In the genomic region with DNA sequence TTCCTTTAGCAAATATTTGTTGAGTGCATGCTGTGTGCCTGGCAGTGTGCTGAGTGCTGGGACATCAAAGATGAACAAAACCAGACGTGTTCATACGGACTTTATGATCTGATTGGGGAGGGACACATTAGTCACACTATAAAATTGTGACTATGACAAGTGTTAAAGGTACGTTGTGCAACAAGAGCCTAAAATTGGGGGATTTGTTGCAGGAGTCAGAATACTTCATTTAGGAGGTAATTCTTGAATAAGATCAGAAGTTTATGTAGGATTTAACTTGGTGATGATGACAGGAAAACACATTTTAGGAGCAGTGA, we compare ENCODE assay signal across 29 cellular contexts. TPM values are rescaled to one million over a fixed set of nuclear protein-coding genes. Genes with fewer than 3 reads are reported as not detected.
DNase-seq lines count a peak whose midpoint lies in the region; ATAC-seq, FAIRE-seq and TF ChIP-seq lines count a peak whose summit lies in the region.
"Had no signal": no experiment of that assay in that cellular context is flagged by ENCODE, and none has a peak within 500 bp of the region (broad histone marks: within the 10 kb centered on the region; RNA-seq: fewer than 3 reads in every experiment).

No MANE protein-coding gene starts in this region.

- H3K4me3 Mint-ChIP-seq in CD4-positive, alpha-beta T cell = no peak overlapping the region
- H3K4me3 Mint-ChIP-seq: activated CD4-positive, alpha-beta memory T cell treated with anti-CD3 and anti-CD28 coated beads, Interleukin-2, amount 10 ng/mL, durations not matched to agents 7 days and 5 days; neural crest cell had no signal

- H2BK120ac ChIP-seq in mesenchymal stem cell (ENCODE audit: low read depth, low read length) = no peak overlapping the region

- peaks cover 51% of the 10 kb centered on the region for H3K4me1 Mint-ChIP-seq in CD4-positive, alpha-beta T cell (ENCODE audit: low read depth)
- H3K4me1 Mint-ChIP-seq: neural crest cell had no signal

- intact Hi-C loops in CD4-positive, alpha-beta T cell (cut with DNase I, micrococcal nuclease) = no loop called here
- intact Hi-C loops in colonic mucosa (cut with DNase I) = no loop called here

- DNase-seq in CD4-positive, alpha-beta T cell = no peak
- DNase-seq in colonic mucosa = no peak
- DNase-seq in mesenchymal stem cell = no peak
- DNase-seq in putamen (ENCODE audit: low spot score) = no peak
- no peak for DNase-seq in DMS 273 treated with DMSO at 0.1 percent for 48 hours (lab: John Stamatoyannopoulos, UW)
- DNase-seq in HTR-8/SVneo (ENCODE audit: insufficient read length, low spot score) = no peak
- no peak for DNase-seq in middle frontal gyrus (ENCODE audit: extremely low spot score, low spot score)
- DNase-seq: activated CD4-positive, alpha-beta memory T cell treated with anti-CD3 and anti-CD28 coated beads, Interleukin-2, amount 10 ng/mL, durations not matched to agents 7 days and 5 days; activated gamma-delta T cell treated with Interleukin-2 at 50 U/mL for 16 hours; amygdala; cortex of kidney; HCEC 1CT; head of caudate nucleus; KG1; NK-92 treated with Interleukin-12 subunit alpha and Interleukin-12 subunit beta, amount 100 ng/mL, for 24 hours; posterior cingulate gyrus; SHP77 treated with DMSO at 0.1 percent for 48 hours; sigmoid colon; stomach; tibial artery had no signal

- no peak overlapping the region for H2AFZ ChIP-seq in mesenchymal stem cell (ENCODE audit: low read depth, low read length)

- H3K9ac ChIP-seq in colonic mucosa (ENCODE audit: low read depth in 2 of 2, low read length in 2 of 2) = no peak overlapping the region
- no peak overlapping the region for H3K9ac ChIP-seq in mesenchymal stem cell (ENCODE audit: low read length)
- H3K9ac ChIP-seq: BLaER1 treated with 17β-estradiol and CSF1 and Interleukin-3, amounts not matched to agents 10 nM and 100 nM had no signal

- H3K9me3 ChIP-seq in CD4-positive, alpha-beta T cell (ENCODE audit: control insufficient read depth, low read length) = no peaks in the 10 kb centered on the region
- H3K9me3 ChIP-seq in HEK293 (ENCODE audit: control insufficient read depth, insufficient read depth, low read depth, low read length) (no peaks in the 10 kb centered on the region), colonic mucosa (no peaks in the 10 kb centered on the region), mesenchymal stem cell (ENCODE audit: control insufficient read depth, low read length) (no peaks in the 10 kb centered on the region)
- H3K9me3 ChIP-seq: BLaER1 treated with 17β-estradiol and CSF1 and Interleukin-3, amounts not matched to agents 10 nM and 100 nM; sigmoid colon; stomach; tibial artery had no signal

- H3K27me3 ChIP-seq in CD4-positive, alpha-beta T cell (ENCODE audit: control insufficient read depth, insufficient read depth, low read length) = no peaks in the 10 kb centered on the region
- no peaks in the 10 kb centered on the region for H3K27me3 ChIP-seq in colonic mucosa
- no peaks in the 10 kb centered on the region for H3K27me3 ChIP-seq in mesenchymal stem cell (ENCODE audit: control insufficient read depth in 1 of 2, insufficient read depth in 1 of 2, low read length in 2 of 2)
- H3K27me3 ChIP-seq: BLaER1 treated with 17β-estradiol and CSF1 and Interleukin-3, amounts not matched to agents 10 nM and 100 nM; sigmoid colon; stomach; tibial artery had no signal

- no peak overlapping the region for H2BK12ac ChIP-seq in mesenchymal stem cell (ENCODE audit: low read length in 2 of 2)

- POLR2A ChIA-PET in CD4-positive, alpha-beta T cell (lab: Charles Lee) = no interaction called here
- POLR2A ChIA-PET in HEK293 (lab: Yijun Ruan, JAX) = no interaction called here

- H3K79me1 ChIP-seq in mesenchymal stem cell (replicated peaks; ENCODE audit: low read length, poor library complexity, severe bottlenecking) = peaks cover 8% of the 10 kb centered on the region

- no peak overlapping the region for H3K23ac ChIP-seq in mesenchymal stem cell (ENCODE audit: low read length in 2 of 2)

- FAIRE-seq in HTR-8/SVneo (lab: Jason Lieb, UNC) = no peak
- FAIRE-seq: GM19239, TTC549 had no signal

- H3K4me3 ChIP-seq in HEK293 (ENCODE audit: low read depth, low read length) = no peak overlapping the region
- no peak overlapping the region for H3K4me3 ChIP-seq in colonic mucosa
- H3K4me3 ChIP-seq in mesenchymal stem cell (ENCODE audit: insufficient read depth in 1 of 2, low read depth in 1 of 2, low read length in 2 of 2) = no peak overlapping the region
- H3K4me3 ChIP-seq: BLaER1 treated with 17β-estradiol and CSF1 and Interleukin-3, amounts not matched to agents 10 nM and 100 nM; sigmoid colon; stomach; tibial artery had no signal

- H2AK5ac ChIP-seq in mesenchymal stem cell (ENCODE audit: low read length, severe bottlenecking) = no peak overlapping the region

- H3K27me3 Mint-ChIP-seq in CD4-positive, alpha-beta T cell = no peaks in the 10 kb centered on the region
- H3K27me3 Mint-ChIP-seq: activated CD4-positive, alpha-beta memory T cell treated with anti-CD3 and anti-CD28 coated beads, Interleukin-2, amount 10 ng/mL, durations not matched to agents 7 days and 5 days had no signal

- H3K36me3 ChIP-seq in HEK293 (ENCODE audit: control insufficient read depth in 2 of 2, insufficient read depth in 1 of 2, low read length in 2 of 2) (peaks cover 14% of the 10 kb centered on the region in 2 experiments; a peak in 2 of 3 replicates), colonic mucosa (no peaks in the 10 kb centered on the region), mesenchymal stem cell (ENCODE audit: control insufficient read depth in 1 of 2, insufficient read depth in 2 of 2, low read depth in 1 of 2, low read length in 2 of 2) (peaks cover 5 to 54% of the 10 kb centered on the region in 2 experiments)

- no peak overlapping the region for H2BK15ac ChIP-seq in mesenchymal stem cell (ENCODE audit: low read depth, poor library complexity, severe bottlenecking)

- H4K8ac ChIP-seq in mesenchymal stem cell (ENCODE audit: low read length) = no peak overlapping the region

- 86% methylated on average over 3 of the region's 3 CpGs for WGBS in mesenchymal stem cell

- ATAC-seq in CD4-positive, alpha-beta T cell (ENCODE audit: poor library complexity) = no peak
- ATAC-seq: activated CD4-positive, CD25-positive, alpha-beta regulatory T cell treated with anti-CD3 and anti-CD28 coated beads, Interleukin-2, amount 50 U/mL, for 24 hours had no signal

- H3K14ac ChIP-seq in mesenchymal stem cell (ENCODE audit: low read length in 2 of 2) = no peak overlapping the region

- peak overlapping the region; percentile 0 for H3K27ac Mint-ChIP-seq in CD4-positive, alpha-beta T cell
- H3K27ac Mint-ChIP-seq: activated CD4-positive, alpha-beta memory T cell treated with anti-CD3 and anti-CD28 coated beads, Interleukin-2, amount 10 ng/mL, durations not matched to agents 7 days and 5 days had no signal

- no peak overlapping the region for H3K18ac ChIP-seq in mesenchymal stem cell (ENCODE audit: low read depth in 1 of 2, low read length in 2 of 2)

- peaks cover 4% of the 10 kb centered on the region; the same call in 1 of the 2 replicates for H3K4me1 ChIP-seq in HEK293 (ENCODE audit: control insufficient read depth, insufficient read depth, low read length)
- no peaks in the 10 kb centered on the region for H3K4me1 ChIP-seq in colonic mucosa
- no peaks in the 10 kb centered on the region for H3K4me1 ChIP-seq in mesenchymal stem cell (ENCODE audit: control insufficient read depth, insufficient read depth, low read depth, low read length)
- H3K4me1 ChIP-seq: BLaER1 treated with 17β-estradiol and CSF1 and Interleukin-3, amounts not matched to agents 10 nM and 100 nM; tibial artery had no signal

- H4K91ac ChIP-seq in mesenchymal stem cell (ENCODE audit: low read length) = no peak overlapping the region

- H2BK5ac ChIP-seq in mesenchymal stem cell (ENCODE audit: low read depth, low read length, poor library complexity, severe bottlenecking) = no peak overlapping the region

- no peak overlapping the region for H3K27ac ChIP-seq in CD4-positive, alpha-beta T cell (ENCODE audit: low read depth, low read length)
- H3K27ac ChIP-seq in HEK293 (ENCODE audit: extremely low read depth, low read depth, low read length) (no peak overlapping the region), colonic mucosa (peak overlapping the region; percentile 8), mesenchymal stem cell (ENCODE audit: low read length, poor library complexity, severe bottlenecking) (no peak overlapping the region)
- H3K27ac ChIP-seq: BLaER1 treated with 17β-estradiol and CSF1 and Interleukin-3, amounts not matched to agents 10 nM and 100 nM; sigmoid colon; tibial artery had no signal

- H3K36me3 Mint-ChIP-seq in CD4-positive, alpha-beta T cell (ENCODE audit: low read depth) = peaks cover 64% of the 10 kb centered on the region

- CTCF ChIA-PET in CD4-positive, alpha-beta T cell (lab: Charles Lee) = interaction anchor here (1.6 kb wide), 1 partner anchor 35 kb away, joined by 5 read pairs; the partner anchor contains the start of gene CDC73
- CTCF ChIA-PET in HEK293 (lab: Yijun Ruan, JAX) = interaction anchor here (1.6 kb wide), 1 partner anchor 13 kb away, joined by 3 read pairs; no protein-coding TSS in a partner anchor

- H3K4me2 ChIP-seq in mesenchymal stem cell (ENCODE audit: low read length, poor library complexity, severe bottlenecking) = peak overlapping the region; percentile 16
- H3K4me2 ChIP-seq: BLaER1 treated with 17β-estradiol and CSF1 and Interleukin-3, amounts not matched to agents 10 nM and 100 nM had no signal

- no peak for TF ChIP-seq CTCF in CD4-positive, alpha-beta T cell (IDR thresholded peaks at IDR 0.05)
- no peak for TF ChIP-seq CTCF in HEK293 (tag by site-specific recombination; IDR thresholded peaks at IDR 0.05)
- no peak for TF ChIP-seq CTCF in colonic mucosa (IDR thresholded peaks at IDR 0.05)

- H3K9me3 Mint-ChIP-seq in CD4-positive, alpha-beta T cell = no peaks in the 10 kb centered on the region
- H3K9me3 Mint-ChIP-seq: activated CD4-positive, alpha-beta memory T cell treated with anti-CD3 and anti-CD28 coated beads, Interleukin-2, amount 10 ng/mL, durations not matched to agents 7 days and 5 days; neural crest cell had no signal

- no peak overlapping the region for H3K4ac ChIP-seq in mesenchymal stem cell (ENCODE audit: low read depth in 1 of 2, low read length in 2 of 2)

RNA-seq across cellular contexts. Expression of gene B3GALT2, which starts 29.6 kb away (rescaled TPM):
- under 1 TPM; 0.22 to 0.25 TPM for total RNA-seq in CD4-positive, alpha-beta T cell
- under 1 TPM; 0.57 to 0.80 TPM for total RNA-seq in colonic mucosa
- polyA plus RNA-seq in mesenchymal stem cell (2013, experiment 1 of 2) = 1.2 TPM
- 1.2 TPM for polyA plus RNA-seq in mesenchymal stem cell (2013, experiment 2 of 2)
- total RNA-seq: HT-29, mesenteric fat pad, NCI-H460 had no signal

RNA-seq across cellular contexts. Expression of gene CDC73, which starts 35.0 kb away (rescaled TPM):
- 10 to 100 TPM; 65.4 to 66.5 TPM for total RNA-seq in CD4-positive, alpha-beta T cell
- total RNA-seq in colonic mucosa = 10 to 100 TPM; 45.3 to 49.1 TPM
- 24.8 TPM for polyA plus RNA-seq in mesenchymal stem cell (2013, experiment 1 of 2)
- polyA plus RNA-seq in mesenchymal stem cell (2013, experiment 2 of 2) = 25.1 TPM

RNA-seq across cellular contexts. Expression of gene GLRX2, which starts 51.6 kb away (rescaled TPM):
- 1 to 10 TPM; 4.3 to 5.5 TPM for total RNA-seq in CD4-positive, alpha-beta T cell
- 10 to 100 TPM; 22.3 to 38.1 TPM for total RNA-seq in colonic mucosa
- 28.8 TPM for polyA plus RNA-seq in mesenchymal stem cell (2013, experiment 1 of 2)
- polyA plus RNA-seq in mesenchymal stem cell (2013, experiment 2 of 2) = 29.9 TPM
